ENCODE assay signal across 9 cellular contexts in genomic region chr15:94576889-94577533, GRCh38.
DNase-seq lines count a peak whose midpoint lies in the region; ATAC-seq, FAIRE-seq and TF ChIP-seq lines count a peak whose summit lies in the region.
"Had no signal": no experiment of that assay in that cellular context is flagged by ENCODE, and none has a peak within 500 bp of the region (broad histone marks: within the 10 kb centered on the region; RNA-seq: fewer than 3 reads in every experiment).

No MANE protein-coding gene starts in this region.

- no peak for TF ChIP-seq POLR2A in H54 (IDR thresholded peaks at IDR 0.05; ENCODE audit: low read depth, low read length)

- no peak overlapping the region for H3K4me3 Mint-ChIP-seq in activated CD8-positive, alpha-beta T cell treated with anti-CD3 and anti-CD28 coated beads, Interleukin-2, amount 10 ng/mL, durations not matched to agents 7 days and 5 days
- H3K4me3 Mint-ChIP-seq: central memory CD8-positive, alpha-beta T cell had no signal

- no peaks in the 10 kb centered on the region for H3K4me1 ChIP-seq in cardiac muscle cell (ENCODE audit: low read depth)
- H3K4me1 ChIP-seq in iPS DF 6.9 (ENCODE audit: control insufficient read depth, insufficient read depth, low read length), result no peaks in the 10 kb centered on the region; the same call in 1 of the 2 replicates

- DNase-seq in cardiac muscle cell (ENCODE audit: low read depth in 1 of 2, low spot score in 1 of 2) (peak; percentile 20 to 47), Right ventricle myocardium inferior (ENCODE audit: missing footprints) (no peak), H54 (ENCODE audit: insufficient read length, low spot score) (peak; percentile 6), M059J (ENCODE audit: low read depth) (peak; percentile 5), iPS DF 6.9 (ENCODE audit: low read depth, low spot score) (peak; percentile 50), superior temporal gyrus (ENCODE audit: extremely low spot score) (peak; percentile 29), mesenteric fat pad (ENCODE audit: low spot score) (no peak)
- peak; percentile 66 for DNase-seq in activated CD8-positive, alpha-beta T cell treated with anti-CD3 and anti-CD28 coated beads, Interleukin-2, amount 10 ng/mL, durations not matched to agents 7 days and 5 days

- WGBS in iPS DF 6.9 (ENCODE audit: insufficient coverage, insufficient read length), result no CpG with 5 or more reads among the region's 12 CpGs

- no peaks in the 10 kb centered on the region for H3K9me3 Mint-ChIP-seq in activated CD8-positive, alpha-beta T cell treated with anti-CD3 and anti-CD28 coated beads, Interleukin-2, amount 10 ng/mL, durations not matched to agents 7 days and 5 days (ENCODE audit: insufficient read depth)
- H3K9me3 Mint-ChIP-seq: central memory CD8-positive, alpha-beta T cell had no signal

- no peaks in the 10 kb centered on the region for H3K27me3 ChIP-seq in cardiac muscle cell
- no peaks in the 10 kb centered on the region for H3K27me3 ChIP-seq in iPS DF 6.9 (ENCODE audit: control insufficient read depth, insufficient read depth, low read length)

- ATAC-seq in Right ventricle myocardium inferior, result no peak
- ATAC-seq in activated CD8-positive, alpha-beta T cell treated with anti-CD3 and anti-CD28 coated beads, Interleukin-2, amount 10 ng/mL, durations not matched to agents 7 days and 5 days, result peak; percentile 67

- peaks cover 49% of the 10 kb centered on the region for H3K27me3 Mint-ChIP-seq in activated CD8-positive, alpha-beta T cell treated with anti-CD3 and anti-CD28 coated beads, Interleukin-2, amount 10 ng/mL, durations not matched to agents 7 days and 5 days (ENCODE audit: low read depth)

- no peak for FAIRE-seq in H54 (lab: Jason Lieb, UNC)

- no peak overlapping the region for H3K4me3 ChIP-seq in cardiac muscle cell
- no peak overlapping the region for H3K4me3 ChIP-seq in iPS DF 6.9 (ENCODE audit: low read length)

- no peaks in the 10 kb centered on the region for H3K36me3 Mint-ChIP-seq in activated CD8-positive, alpha-beta T cell treated with anti-CD3 and anti-CD28 coated beads, Interleukin-2, amount 10 ng/mL, durations not matched to agents 7 days and 5 days (ENCODE audit: low read depth)

- no peak overlapping the region for H3K27ac Mint-ChIP-seq in activated CD8-positive, alpha-beta T cell treated with anti-CD3 and anti-CD28 coated beads, Interleukin-2, amount 10 ng/mL, durations not matched to agents 7 days and 5 days

- peak; percentile 49 for TF ChIP-seq CTCF in cardiac muscle cell (IDR thresholded peaks at IDR 0.05; ENCODE audit: low read depth, low read length)

- H3K36me3 ChIP-seq in cardiac muscle cell (no peaks in the 10 kb centered on the region), iPS DF 6.9 (ENCODE audit: control insufficient read depth, insufficient read depth, low read length) (no peaks in the 10 kb centered on the region)

- no peak overlapping the region for H3K27ac ChIP-seq in cardiac muscle cell
- no peak overlapping the region for H3K27ac ChIP-seq in iPS DF 6.9 (ENCODE audit: low read length)

- no peaks in the 10 kb centered on the region for H3K9me3 ChIP-seq in cardiac muscle cell (ENCODE audit: low read depth)
- no peaks in the 10 kb centered on the region for H3K9me3 ChIP-seq in iPS DF 6.9 (ENCODE audit: control insufficient read depth, insufficient read depth, low read length)

- H3K4me1 Mint-ChIP-seq in activated CD8-positive, alpha-beta T cell treated with anti-CD3 and anti-CD28 coated beads, Interleukin-2, amount 10 ng/mL, durations not matched to agents 7 days and 5 days (ENCODE audit: low read depth), result no peaks in the 10 kb centered on the region

- CTCF ChIA-PET in activated CD8-positive, alpha-beta T cell treated with anti-CD3 and anti-CD28 coated beads, Interleukin-2, amount 10 ng/mL, durations not matched to agents 7 days and 5 days (lab: Charles Lee), result interaction anchor here (0.6 kb wide), 1 partner anchor 88 kb away, joined by 3 read pairs; no protein-coding TSS in a partner anchor

- POLR2A ChIA-PET in activated CD8-positive, alpha-beta T cell treated with anti-CD3 and anti-CD28 coated beads, Interleukin-2, amount 10 ng/mL, durations not matched to agents 7 days and 5 days (lab: Charles Lee), result no interaction called here

- intact Hi-C loops in Right ventricle myocardium inferior (cut with DNase I), result no loop called here

Comparison
In these comparisons a context has a peak if more than half of its experiments do, and no peak if none do; other contexts are left out.
1. DNase-seq: peak in cardiac muscle cell (2 of 2), H54 (single experiment), M059J (single experiment), activated CD8-positive, alpha-beta T cell treated with anti-CD3 and anti-CD28 coated beads, Interleukin-2, amount 10 ng/mL, durations not matched to agents 7 days and 5 days (single experiment), iPS DF 6.9 (single experiment) and superior temporal gyrus (single experiment); none in Right ventricle myocardium inferior (single experiment) and mesenteric fat pad (single experiment).